8 cellular contexts compared by ENCODE assay signal in genomic region chr4:48271048-48271452, GRCh38. TPM values are rescaled to one million over a fixed set of nuclear protein-coding genes. Genes with fewer than 3 reads are reported as not detected.
DNase-seq lines count a peak whose midpoint lies in the region; ATAC-seq and TF ChIP-seq lines count a peak whose summit lies in the region.

No MANE protein-coding gene starts in this region.

- peak overlapping the region; percentile 58 for H3K4me3 ChIP-seq in GM08714 (ENCODE audit: low read length)
- H3K4me3 ChIP-seq in lower lobe of right lung, result no peak overlapping the region

- H3K27me3 ChIP-seq in lower lobe of right lung (ENCODE audit: low read depth), result no peaks in the 10 kb centered on the region

- peak; percentile 36 for TF ChIP-seq POLR2A in GM19099 (IDR thresholded peaks at IDR 0.05; ENCODE audit: extremely low read depth, insufficient read length, low read depth)

- TF ChIP-seq CTCF in lower lobe of right lung (IDR thresholded peaks at IDR 0.05), result no peak

- peaks cover 15% of the 10 kb centered on the region for H3K4me1 ChIP-seq in lower lobe of right lung

- no peaks in the 10 kb centered on the region for H3K36me3 ChIP-seq in KOPT-K1 (ENCODE audit: insufficient read depth, low read length)
- no peaks in the 10 kb centered on the region for H3K36me3 ChIP-seq in lower lobe of right lung

- H3K27ac ChIP-seq in KOPT-K1 (ENCODE audit: low read depth, low read length, poor library complexity, severe bottlenecking), result peak overlapping the region; percentile 56
- peak overlapping the region; percentile 91 for H3K27ac ChIP-seq in lower lobe of right lung

- ATAC-seq in lower lobe of right lung, result no peak

- DNase-seq in lower lobe of right lung (no peak), NCI-H526 treated with DMSO at 0.1 percent for 48 hours (lab: John Stamatoyannopoulos, UW) (no peak), DMS153 (lab: John Stamatoyannopoulos, UW) (no peak), NCI-H748 treated with DMSO at 0.1 percent for 48 hours (lab: John Stamatoyannopoulos, UW) (no peak), NCI-H345 treated with DMSO at 0.1 percent for 48 hours (lab: John Stamatoyannopoulos, UW; ENCODE audit: unreplicated experiment) (no peak)

- intact Hi-C loops in lower lobe of right lung (cut with DNase I), result no loop called here

- no peaks in the 10 kb centered on the region for H3K9me3 ChIP-seq in KOPT-K1 (ENCODE audit: insufficient read depth, low read length, poor library complexity, severe bottlenecking)
- H3K9me3 ChIP-seq in lower lobe of right lung, result no peaks in the 10 kb centered on the region

RNA-seq across cellular contexts. Expression of gene TEC, which starts 1.4 kb away (rescaled TPM):
- total RNA-seq in lower lobe of right lung, result 7.4 TPM
